Comparison of ENCODE assay signal across 10 cellular contexts in genomic region chr2:129483366-129483765, GRCh38.
A peak's percentile ranks its signal among the peaks of the same experiment; 100 is the strongest.
DNase-seq lines count a peak whose midpoint lies in the region; ATAC-seq and TF ChIP-seq lines count a peak whose summit lies in the region.
"Had no signal": no experiment of that assay in that cellular context is flagged by ENCODE, and none has a peak within 500 bp of the region (broad histone marks: within the 10 kb centered on the region; RNA-seq: fewer than 3 reads in every experiment).

No MANE protein-coding gene starts in this region.

- no peak overlapping the region for H3K4me3 ChIP-seq in DOHH2 (ENCODE audit: low read length)
- no peak overlapping the region for H3K4me3 ChIP-seq in smooth muscle cell

- 90% methylated on average over 4 of the region's 4 CpGs for WGBS in smooth muscle cell (ENCODE audit: low lambda C conversion rate)

- no peaks in the 10 kb centered on the region for H4K20me1 ChIP-seq in DOHH2 (ENCODE audit: control insufficient read depth, insufficient read depth, low read depth, low read length)
- no peaks in the 10 kb centered on the region for H4K20me1 ChIP-seq in smooth muscle cell (ENCODE audit: low read depth)

- no peak overlapping the region for H3K9ac ChIP-seq in smooth muscle cell (ENCODE audit: low read depth)

- H3K27me3 ChIP-seq in DOHH2 (ENCODE audit: control insufficient read depth, low read length) (no peaks in the 10 kb centered on the region), smooth muscle cell (ENCODE audit: low read depth) (peaks cover 5% of the 10 kb centered on the region)

- H3K9me3 ChIP-seq in DOHH2 (ENCODE audit: control insufficient read depth, insufficient read depth, low read length) = no peaks in the 10 kb centered on the region
- H3K9me3 ChIP-seq in smooth muscle cell (replicated peaks; ENCODE audit: low read depth) = no peaks in the 10 kb centered on the region

- H3K27ac ChIP-seq in DOHH2 (ENCODE audit: low read depth, low read length) (no peak overlapping the region; the same call in 1 of the 2 replicates), smooth muscle cell (ENCODE audit: low read depth) (no peak overlapping the region)

- DNase-seq in SIG-M5 (lab: John Stamatoyannopoulos, UW) (peak; percentile 9), smooth muscle cell (lab: John Stamatoyannopoulos, UW; ENCODE audit: unreplicated experiment) (no peak), SHP77 treated with DMSO at 0.1 percent for 48 hours (lab: John Stamatoyannopoulos, UW) (no peak)
- no peak for DNase-seq in activated T-cell treated with anti-CD3 and anti-CD28 coated beads, Interleukin-2, amount 50 U/mL, for 1 hour
- DNase-seq: activated CD8-positive, alpha-beta memory T cell treated with anti-CD3 and anti-CD28 coated beads, Interleukin-2, amount 10 ng/mL, durations not matched to agents 7 days and 5 days; NCI-H226 had no signal

- H3K9me2 ChIP-seq in DOHH2 (replicated peaks; ENCODE audit: control insufficient read depth, low read length) = no peaks in the 10 kb centered on the region

- H3K79me2 ChIP-seq in DOHH2 (ENCODE audit: control insufficient read depth, low read length) = no peaks in the 10 kb centered on the region
- no peaks in the 10 kb centered on the region for H3K79me2 ChIP-seq in smooth muscle cell (ENCODE audit: low read depth)

- TF ChIP-seq CTCF in DOHH2 (IDR thresholded peaks at IDR 0.05; ENCODE audit: low read depth, low read length, poor library complexity, severe bottlenecking) = no peak
- no peak for TF ChIP-seq CTCF in smooth muscle cell (IDR thresholded peaks at IDR 0.05; ENCODE audit: borderline replicate concordance, insufficient read depth, poor library complexity, severe bottlenecking)

- H3K4me2 ChIP-seq in DOHH2 (ENCODE audit: low read length) (peak overlapping the region; percentile 42), smooth muscle cell (no peak overlapping the region)

- no peaks in the 10 kb centered on the region for H3F3A ChIP-seq in DOHH2 (ENCODE audit: control insufficient read depth, insufficient read depth)
- H3F3A ChIP-seq in smooth muscle cell (ENCODE audit: low read depth) = no peaks in the 10 kb centered on the region

- no peaks in the 10 kb centered on the region for H3K36me3 ChIP-seq in DOHH2 (ENCODE audit: control insufficient read depth, low read length)
- H3K36me3 ChIP-seq in smooth muscle cell (ENCODE audit: low read depth) = no peaks in the 10 kb centered on the region

- H3K4me1 ChIP-seq in DOHH2 (ENCODE audit: control insufficient read depth, low read length) (peaks cover 21% of the 10 kb centered on the region), smooth muscle cell (ENCODE audit: low read depth) (no peaks in the 10 kb centered on the region)

- H2AFZ ChIP-seq in smooth muscle cell (ENCODE audit: low read depth) = no peak overlapping the region

- ATAC-seq in GM19468 (IDR thresholded peaks at IDR 0.05; ENCODE audit: extremely low read depth, unreplicated experiment) = peak; percentile 74
- ATAC-seq in HG03135 (IDR thresholded peaks at IDR 0.05; ENCODE audit: unreplicated experiment) = peak; percentile 69
- no peak for ATAC-seq in GM19035 (IDR thresholded peaks at IDR 0.05; ENCODE audit: unreplicated experiment)
- ATAC-seq: activated CD8-positive, alpha-beta memory T cell treated with anti-CD3 and anti-CD28 coated beads, Interleukin-2, amount 10 ng/mL, durations not matched to agents 7 days and 5 days had no signal
